21 cellular contexts compared by ENCODE assay signal in the genomic region with DNA sequence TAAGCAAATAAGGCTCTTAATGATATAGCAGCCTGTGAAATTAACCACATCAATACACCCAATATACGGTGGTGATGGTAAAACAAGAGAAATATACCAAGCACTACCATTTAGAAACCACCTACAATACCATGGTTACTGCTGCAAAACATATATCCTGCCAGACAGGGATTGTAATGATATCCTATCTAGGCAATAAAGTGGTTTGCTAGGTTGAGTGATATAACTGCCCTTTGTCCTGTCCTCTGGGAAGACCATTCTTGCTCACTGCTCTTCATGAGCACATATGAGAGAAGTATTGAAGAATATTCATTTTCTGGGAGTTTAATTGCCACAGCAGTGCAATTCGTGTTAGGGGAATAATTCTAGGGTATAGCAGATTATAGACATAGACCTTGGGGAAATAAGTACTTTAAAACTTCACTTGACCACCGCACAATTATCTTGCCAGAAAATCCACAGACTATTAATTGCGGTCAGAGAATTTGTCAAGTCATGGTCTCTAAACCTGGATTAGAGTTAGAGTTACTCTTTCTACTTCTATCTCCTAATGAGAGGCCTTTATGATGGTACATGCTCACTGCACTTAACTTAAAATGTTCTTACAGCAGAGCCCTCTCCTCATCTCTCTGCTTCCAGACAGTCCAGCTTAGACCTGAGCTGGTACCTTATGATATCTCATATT.
DNase-seq lines count a peak whose midpoint lies in the region; ATAC-seq, FAIRE-seq and TF ChIP-seq lines count a peak whose summit lies in the region.
"Had no signal": no experiment of that assay in that cellular context is flagged by ENCODE, and none has a peak within 500 bp of the region (broad histone marks: within the 10 kb centered on the region; RNA-seq: fewer than 3 reads in every experiment).

No MANE protein-coding gene starts in this region.

- no peak overlapping the region for H3K4me2 ChIP-seq in A549
- H3K4me2 ChIP-seq in IMR-90 (ENCODE audit: low read depth, low read length) = no peak overlapping the region
- H3K4me2 ChIP-seq in mesendoderm (ENCODE audit: low read length) = no peak overlapping the region
- H3K4me2 ChIP-seq: GM23338 had no signal

- H3K9me3 ChIP-seq in A549 (no peaks in the 10 kb centered on the region), IMR-90 (ENCODE audit: control insufficient read depth, insufficient read depth, low read length) (peaks cover 2% of the 10 kb centered on the region; the same call in 1 of the 2 replicates)

- intact Hi-C loops in IMR-90 (cut with micrococcal nuclease) = no loop called here

- no peak overlapping the region for H3K27ac ChIP-seq in A549
- no peak overlapping the region for H3K27ac ChIP-seq in IMR-90 (ENCODE audit: insufficient read depth, low read length)
- no peak overlapping the region for H3K27ac ChIP-seq in mesendoderm (ENCODE audit: low read depth, low read length)

- H4K8ac ChIP-seq in IMR-90 (ENCODE audit: low read depth in 2 of 2, low read length in 2 of 2) (no peak overlapping the region), mesendoderm (ENCODE audit: low read depth, low read length) (no peak overlapping the region)

- TF ChIP-seq POLR2A in A549 (IDR thresholded peaks at IDR 0.05; ENCODE audit: low read length) = no peak
- no peak for TF ChIP-seq POLR2A in IMR-90 (IDR thresholded peaks at IDR 0.05; ENCODE audit: low read depth, low read length)

- CTCF ChIA-PET in A549 (lab: Yijun Ruan, JAX) (interaction anchor here (1.9 kb wide), 1 partner anchor 8 kb away, joined by 4 read pairs; no protein-coding TSS in a partner anchor), IMR-90 (lab: Yijun Ruan, JAX) (interaction anchor here (0.8 kb wide), 1 partner anchor 36 kb away, joined by 3 read pairs; no protein-coding TSS in a partner anchor)

- H2AFZ ChIP-seq in IMR-90 (replicated peaks; ENCODE audit: low read length, poor library complexity) = no peak overlapping the region
- H2AFZ ChIP-seq: GM23338 had no signal

- H3K79me1 ChIP-seq in IMR-90 (ENCODE audit: low read depth in 1 of 2, low read length in 2 of 2) (no peaks in the 10 kb centered on the region), mesendoderm (ENCODE audit: low read length) (no peaks in the 10 kb centered on the region)

- no peak for FAIRE-seq in A549 (lab: Jason Lieb, UNC)
- FAIRE-seq: GM12891, GM18507 had no signal

- H2BK15ac ChIP-seq in IMR-90 (ENCODE audit: low read depth, low read length) (no peak overlapping the region), mesendoderm (replicated peaks; ENCODE audit: low read depth) (peak overlapping the region; percentile 74)

- ATAC-seq in A549 (no peak), IMR-90 (ENCODE audit: low read depth) (no peak), HG02938 (IDR thresholded peaks at IDR 0.05; ENCODE audit: unreplicated experiment) (no peak)
- ATAC-seq: GM23338 had no signal

- TF ChIP-seq RAD21 in A549 (conservative IDR thresholded peaks at IDR 0.05 in 1 of 2, IDR thresholded peaks at IDR 0.05 in 1 of 2) (no peak), IMR-90 (IDR thresholded peaks at IDR 0.05; ENCODE audit: low read length) (no peak)

- BruUV-seq in IMR-90 (replicated peaks; lab: Mats Ljungman, UMichigan) = no TSS peak

- H3K56ac ChIP-seq in IMR-90 (ENCODE audit: extremely low read depth, insufficient read depth, low read length) (no peak overlapping the region), mesendoderm (ENCODE audit: low read length) (no peak overlapping the region)

- no peaks in the 10 kb centered on the region for H3K79me2 ChIP-seq in mesendoderm (ENCODE audit: control insufficient read depth, insufficient read depth, low read length)

- H3K23ac ChIP-seq in IMR-90 (ENCODE audit: low read depth, low read length) (no peak overlapping the region), mesendoderm (ENCODE audit: low read length) (no peak overlapping the region)

- H3K4me1 ChIP-seq in A549 (no peaks in the 10 kb centered on the region), IMR-90 (ENCODE audit: control insufficient read depth, insufficient read depth, low read length) (no peaks in the 10 kb centered on the region), mesendoderm (ENCODE audit: control insufficient read depth, low read depth, low read length) (peaks cover 5% of the 10 kb centered on the region)

- dilution Hi-C loops in IMR-90 (cut with HindIII; ENCODE audit: low sequenced_read_pairs, unreplicated experiment) = no loop called here

- no peak overlapping the region for H2BK5ac ChIP-seq in IMR-90 (ENCODE audit: low read depth, low read length, poor library complexity, severe bottlenecking)
- no peak overlapping the region for H2BK5ac ChIP-seq in mesendoderm (ENCODE audit: low read length)

- H3K18ac ChIP-seq in IMR-90 (ENCODE audit: low read depth, low read length) (no peak overlapping the region), mesendoderm (ENCODE audit: low read length) (no peak overlapping the region)

- H3K14ac ChIP-seq in IMR-90 (replicated peaks; ENCODE audit: low read depth, low read length) = no peak overlapping the region

- H3K36me3 Mint-ChIP-seq in activated naive CD8-positive, alpha-beta T cell treated with anti-CD3 and anti-CD28 coated beads for 36 hours = no peaks in the 10 kb centered on the region
- H3K36me3 Mint-ChIP-seq: CD4-positive, alpha-beta memory T cell had no signal

- H2AK5ac ChIP-seq in IMR-90 (ENCODE audit: low read depth, low read length) (no peak overlapping the region), mesendoderm (ENCODE audit: low read length) (no peak overlapping the region)

- POLR2A ChIA-PET in A549 (lab: Yijun Ruan, JAX) = no interaction called here
- POLR2A ChIA-PET in IMR-90 (lab: Charles Lee; ENCODE audit: unreplicated experiment) = no interaction called here

- no peak overlapping the region for H4K5ac ChIP-seq in IMR-90 (ENCODE audit: low read depth, low read length)
- no peak overlapping the region for H4K5ac ChIP-seq in mesendoderm (ENCODE audit: low read length)

- no peaks in the 10 kb centered on the region for H3K4me1 Mint-ChIP-seq in activated naive CD8-positive, alpha-beta T cell treated with anti-CD3 and anti-CD28 coated beads for 36 hours
- H3K4me1 Mint-ChIP-seq: CD4-positive, alpha-beta memory T cell; GM23338 had no signal

- no peak for DNase-seq in A549 (ENCODE audit: low read depth in 1 of 2, low spot score in 1 of 2)
- no peak for DNase-seq in IMR-90
- peak; percentile 31 for DNase-seq in SW480 (ENCODE audit: low spot score)
- no peak for DNase-seq in mesendoderm
- DNase-seq in amniotic stem cell (lab: John Stamatoyannopoulos, UW) = no peak
- DNase-seq in NAMALWA (ENCODE audit: low spot score) = no peak
- no peak for DNase-seq in activated naive CD8-positive, alpha-beta T cell treated with anti-CD3 and anti-CD28 coated beads for 36 hours
- DNase-seq: 8988T; C1 segment of cervical spinal cord; Calu3; CD4-positive, alpha-beta memory T cell; COR-L47; DMS53; DMS79 treated with DMSO at 0.1 percent for 48 hours; GF-D8; H7; HCEC 1CT had no signal

- H2AK9ac ChIP-seq in IMR-90 (replicated peaks; ENCODE audit: low read depth, low read length, poor library complexity) = no peak overlapping the region

- H3K4me3 Mint-ChIP-seq in activated naive CD8-positive, alpha-beta T cell treated with anti-CD3 and anti-CD28 coated beads for 36 hours = no peak overlapping the region
- H3K4me3 Mint-ChIP-seq: CD4-positive, alpha-beta memory T cell; GM23338 had no signal

- H3K36me3 ChIP-seq in IMR-90 (ENCODE audit: control insufficient read depth, insufficient read depth, low read length) = no peaks in the 10 kb centered on the region
- no peaks in the 10 kb centered on the region for H3K36me3 ChIP-seq in mesendoderm (ENCODE audit: control insufficient read depth, insufficient read depth, low read length)

- in situ Hi-C loops in IMR-90 (cut with MboI; ENCODE audit: low sequenced_read_pairs) = no loop called here

- H4K91ac ChIP-seq in IMR-90 (ENCODE audit: insufficient read depth, low read depth, low read length) = no peak overlapping the region

- TF ChIP-seq EP300 in A549 (IDR thresholded peaks at IDR 0.05) = no peak

- peaks cover 3% of the 10 kb centered on the region for H3K9me3 Mint-ChIP-seq in activated naive CD8-positive, alpha-beta T cell treated with anti-CD3 and anti-CD28 coated beads for 36 hours

- no peak overlapping the region for H3K9ac ChIP-seq in IMR-90 (ENCODE audit: low read depth, low read length)
- no peak overlapping the region for H3K9ac ChIP-seq in mesendoderm (ENCODE audit: low read length)

- H2BK120ac ChIP-seq in IMR-90 (ENCODE audit: low read depth, low read length) (no peak overlapping the region), mesendoderm (ENCODE audit: low read depth, low read length) (no peak overlapping the region)

- H3K27me3 ChIP-seq in IMR-90 (ENCODE audit: control insufficient read depth, insufficient read depth, low read length) (peaks cover 2% of the 10 kb centered on the region), mesendoderm (ENCODE audit: insufficient read depth, low read length, poor library complexity) (no peaks in the 10 kb centered on the region)

- no peaks in the 10 kb centered on the region for H3K9me1 ChIP-seq in IMR-90 (ENCODE audit: insufficient read depth, low read length)

- no peak overlapping the region for H2BK20ac ChIP-seq in IMR-90 (ENCODE audit: low read depth, low read length)

- no peak overlapping the region for H3K27ac Mint-ChIP-seq in activated naive CD8-positive, alpha-beta T cell treated with anti-CD3 and anti-CD28 coated beads for 36 hours
- H3K27ac Mint-ChIP-seq: CD4-positive, alpha-beta memory T cell; GM23338 had no signal

- H3K4me3 ChIP-seq in A549 = no peak overlapping the region
- no peak overlapping the region for H3K4me3 ChIP-seq in IMR-90 (ENCODE audit: insufficient read depth, low read depth, low read length)
- H3K4me3 ChIP-seq in mesendoderm (ENCODE audit: low read length) = no peak overlapping the region
- H3K4me3 ChIP-seq: GM23338 had no signal

- 41% methylated on average over 4 of the region's 4 CpGs for WGBS in A549 (ENCODE audit: missing lambda C conversion rate)
- no CpG with 5 or more reads among the region's 4 CpGs for WGBS in IMR-90 (ENCODE audit: extremely low coverage in 2 of 2, insufficient read length in 1 of 2), 2 experiments
- no CpG with 5 or more reads among the region's 4 CpGs for WGBS in mesendoderm (ENCODE audit: extremely low coverage, insufficient coverage, low lambda C conversion rate)

- H3K4ac ChIP-seq in IMR-90 (ENCODE audit: low read depth, low read length) = no peak overlapping the region
- H3K4ac ChIP-seq in mesendoderm (ENCODE audit: low read depth, low read length) = no peak overlapping the region

- peaks cover 5% of the 10 kb centered on the region for H3K27me3 Mint-ChIP-seq in activated naive CD8-positive, alpha-beta T cell treated with anti-CD3 and anti-CD28 coated beads for 36 hours
- H3K27me3 Mint-ChIP-seq: CD4-positive, alpha-beta memory T cell had no signal

- no peaks in the 10 kb centered on the region for H4K20me1 ChIP-seq in IMR-90 (ENCODE audit: insufficient read depth, low read length)

- TF ChIP-seq CTCF in A549 (IDR thresholded peaks at IDR 0.05) (no peak), IMR-90 (conservative IDR thresholded peaks at IDR 0.05; ENCODE audit: low read depth, low read length) (no peak)

TF ChIP-seq in IMR-90, 13 proteins besides CTCF, POLR2A, EP300 and RAD21:
- TF ChIP-seq NFE2L2 (IDR thresholded peaks at IDR 0.05; ENCODE audit: low read depth, low read length) = peak; percentile 67; the same call in 1 of the 2 replicates
- no peak for TF ChIP-seq RFX5 (IDR thresholded peaks at IDR 0.05; ENCODE audit: low read depth, low read length)
